Comparison of ENCODE assay signal across 8 cellular contexts in genomic region chr13:26558074-26558805, GRCh38. TPM values are rescaled to one million over a fixed set of nuclear protein-coding genes. Genes with fewer than 3 reads are reported as not detected.
DNase-seq lines count a peak whose midpoint lies in the region; ATAC-seq and TF ChIP-seq lines count a peak whose summit lies in the region.

No MANE protein-coding gene starts in this region.

- H3K4me3 Mint-ChIP-seq in activated CD4-positive, alpha-beta T cell treated with anti-CD3 and anti-CD28 coated beads, Interleukin-2, amount 10 ng/mL, durations not matched to agents 24 days and 14 days: peak overlapping the region; percentile 52
- peak overlapping the region; percentile 86 to 95 (median 90) for H3K4me3 Mint-ChIP-seq in nephron

- H3K36me3 ChIP-seq in PC-9 (ENCODE audit: low read depth) (no peaks in the 10 kb centered on the region), esophagus muscularis mucosa (no peaks in the 10 kb centered on the region)

- 18% methylated on average over 6 of the region's 73 CpGs for WGBS in esophagus muscularis mucosa

- H3K27ac Mint-ChIP-seq in activated CD4-positive, alpha-beta T cell treated with anti-CD3 and anti-CD28 coated beads, Interleukin-2, amount 10 ng/mL, durations not matched to agents 24 days and 14 days: no peak overlapping the region
- peak overlapping the region in 2 of 3 experiments; percentile 67 to 75 for H3K27ac Mint-ChIP-seq in nephron

- H3K4me3 ChIP-seq in PC-9: peak overlapping the region; percentile 49; the same call in 1 of the 2 replicates
- peak overlapping the region; percentile 78 to 88 (median 84) for H3K4me3 ChIP-seq in esophagus muscularis mucosa

- TF ChIP-seq CTCF in PC-9 (conservative IDR thresholded peaks at IDR 0.05): no peak
- TF ChIP-seq CTCF in esophagus muscularis mucosa (IDR thresholded peaks at IDR 0.05): no peak
- TF ChIP-seq CTCF in nephron (IDR thresholded peaks at IDR 0.05; ENCODE audit: unreplicated experiment in 3 of 3): no peak

- H3K9me3 ChIP-seq in PC-9 (ENCODE audit: insufficient read depth, low read depth): no peaks in the 10 kb centered on the region
- H3K9me3 ChIP-seq in esophagus muscularis mucosa: no peaks in the 10 kb centered on the region

- no peak for TF ChIP-seq EP300 in esophagus muscularis mucosa (IDR thresholded peaks at IDR 0.05)

- ATAC-seq in GM19467 (IDR thresholded peaks at IDR 0.05; ENCODE audit: unreplicated experiment): no peak

- POLR2A ChIA-PET in PC-9 (lab: Charles Lee; ENCODE audit: unreplicated experiment): no interaction called here

- no peak for DNase-seq in activated CD4-positive, alpha-beta T cell treated with anti-CD3 and anti-CD28 coated beads, Interleukin-2, amount 10 ng/mL, durations not matched to agents 24 days and 14 days
- DNase-seq in activated CD4-positive, alpha-beta T cell treated with anti-CD3 and anti-CD28 coated beads for 4 hours: no peak
- DNase-seq in PC-9 (no peak), esophagus muscularis mucosa (ENCODE audit: extremely low spot score) (no peak), NCI-H1092 (lab: John Stamatoyannopoulos, UW) (no peak), NCI-H2196 (lab: John Stamatoyannopoulos, UW; ENCODE audit: unreplicated experiment) (no peak)

- peaks cover 30% of the 10 kb centered on the region for H3K27me3 Mint-ChIP-seq in activated CD4-positive, alpha-beta T cell treated with anti-CD3 and anti-CD28 coated beads, Interleukin-2, amount 10 ng/mL, durations not matched to agents 24 days and 14 days
- H3K27me3 Mint-ChIP-seq in nephron (ENCODE audit: low read depth): peaks cover 15% of the 10 kb centered on the region

- H4K20me1 ChIP-seq in PC-9 (ENCODE audit: insufficient read depth): no peaks in the 10 kb centered on the region

- H2AFZ ChIP-seq in PC-9: peak overlapping the region; percentile 58; the same call in 1 of the 2 replicates

- no peaks in the 10 kb centered on the region for H3K9me2 ChIP-seq in PC-9 (ENCODE audit: insufficient read depth)

- no peaks in the 10 kb centered on the region for H3K79me2 ChIP-seq in PC-9 (ENCODE audit: low read depth)

- intact Hi-C loops in activated CD4-positive, alpha-beta T cell treated with anti-CD3 and anti-CD28 coated beads, Interleukin-2, amount 10 ng/mL, durations not matched to agents 24 days and 14 days (cut with micrococcal nuclease): no loop called here
- intact Hi-C loops in PC-9 (cut with micrococcal nuclease; ENCODE audit: unreplicated experiment): no loop called here
- intact Hi-C loops in esophagus muscularis mucosa (cut with DNase I): loop anchor here (5.0 to 10.0 kb wide), 3 partner anchors 137 to 1057 kb away; partner anchors contain the start of gene RASL11A

- H3K4me1 ChIP-seq in PC-9 (replicated peaks; ENCODE audit: insufficient read depth): no peaks in the 10 kb centered on the region
- peaks cover 0 to 27% (median 19%) of the 10 kb centered on the region in 4 donors for H3K4me1 ChIP-seq in esophagus muscularis mucosa

- H3K27ac ChIP-seq in PC-9 (no peak overlapping the region), esophagus muscularis mucosa (replicated peaks in 1 of 4) (peak overlapping the region; percentile 71 to 85 (median 80))

- no peaks in the 10 kb centered on the region for H3F3A ChIP-seq in PC-9 (ENCODE audit: insufficient read depth, low read depth)

- CTCF ChIA-PET in PC-9 (lab: Charles Lee): no interaction called here

- no peaks in the 10 kb centered on the region for H3K9me3 Mint-ChIP-seq in activated CD4-positive, alpha-beta T cell treated with anti-CD3 and anti-CD28 coated beads, Interleukin-2, amount 10 ng/mL, durations not matched to agents 24 days and 14 days
- H3K9me3 Mint-ChIP-seq in nephron: no peaks in the 10 kb centered on the region

- H3K27me3 ChIP-seq in PC-9 (ENCODE audit: insufficient read depth, low read depth) (peaks cover 55% of the 10 kb centered on the region), esophagus muscularis mucosa (no peaks in the 10 kb centered on the region)

- H3K4me1 Mint-ChIP-seq in activated CD4-positive, alpha-beta T cell treated with anti-CD3 and anti-CD28 coated beads, Interleukin-2, amount 10 ng/mL, durations not matched to agents 24 days and 14 days: no peaks in the 10 kb centered on the region
- peaks cover 14% of the 10 kb centered on the region for H3K4me1 Mint-ChIP-seq in nephron

- BruUV-seq in PC-9 (replicated peaks; lab: Mats Ljungman, UMichigan): no TSS peak

- H3K36me3 Mint-ChIP-seq in activated CD4-positive, alpha-beta T cell treated with anti-CD3 and anti-CD28 coated beads, Interleukin-2, amount 10 ng/mL, durations not matched to agents 24 days and 14 days (ENCODE audit: low read depth): no peaks in the 10 kb centered on the region
- H3K36me3 Mint-ChIP-seq in nephron (ENCODE audit: low read depth): no peaks in the 10 kb centered on the region

- TF ChIP-seq POLR2A in esophagus muscularis mucosa (IDR thresholded peaks at IDR 0.05; ENCODE audit: low read depth): no peak

- peak overlapping the region; percentile 74 for H3K4me2 ChIP-seq in PC-9

RNA-seq across cellular contexts. Expression of gene WASF3, which starts 0.8 kb away (rescaled TPM):
- 0.07 and 0.36 TPM in 2 replicates for total RNA-seq in activated CD4-positive, alpha-beta T cell treated with anti-CD3 and anti-CD28 coated beads, Interleukin-2, amount 10 ng/mL, durations not matched to agents 24 days and 14 days
- total RNA-seq in PC-9 (2021) (0.20 and 0.31 TPM in 2 replicates), esophagus muscularis mucosa (10 to 100 TPM; 16.6 to 19.9 (median 18.4) TPM)

Comparison
In these comparisons a context has a peak if more than half of its experiments do, and no peak if none do; other contexts are left out.
1. RNA of gene WASF3, which starts 0.8 kb away (total RNA-seq): 16.6 to 19.9 TPM in esophagus muscularis mucosa; 0.20 to 0.31 TPM in PC-9 and 0.07 to 0.36 TPM in activated CD4-positive, alpha-beta T cell treated with anti-CD3 and anti-CD28 coated beads, Interleukin-2, amount 10 ng/mL, durations not matched to agents 24 days and 14 days; every median in the first group is over 10 times any median in the second.